In the genomic region with DNA sequence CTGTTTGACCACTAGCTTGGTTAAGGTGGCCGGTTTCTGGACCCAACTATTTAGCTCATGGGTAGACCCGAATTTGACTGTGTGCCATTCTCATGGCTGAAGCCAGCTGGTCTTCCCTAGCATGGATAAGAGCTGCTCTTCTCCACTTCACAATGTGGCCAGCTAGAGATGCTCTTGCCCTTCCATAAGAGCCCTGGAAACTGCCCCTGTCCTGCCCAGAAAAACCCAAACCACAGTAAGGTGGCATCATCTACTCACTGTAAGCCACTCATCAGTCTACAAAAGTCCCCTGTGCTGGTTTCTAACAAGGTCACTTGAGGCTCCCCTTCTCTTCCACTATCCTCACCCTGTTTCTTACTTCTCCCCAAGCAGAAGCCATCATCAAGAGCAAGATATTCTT, we compare ENCODE assay signal across 19 cellular contexts.
"Had no signal": no experiment of that assay in that cellular context is flagged by ENCODE, and none has a peak within 500 bp of the region (broad histone marks: within the 10 kb centered on the region; RNA-seq: fewer than 3 reads in every experiment).

No MANE protein-coding gene starts in this region.

- H3K27ac ChIP-seq: breast epithelium, colonic mucosa, epithelial cell of prostate, lower lobe of right lung, spleen, tibial artery had no signal

- H3K27me3 ChIP-seq: breast epithelium, colonic mucosa, tibial artery had no signal

- H3K9me3 ChIP-seq: colonic mucosa had no signal

- DNase-seq: activated CD4-positive, alpha-beta memory T cell treated with anti-CD3 and anti-CD28 coated beads, Interleukin-2, amount 10 ng/mL, durations not matched to agents 7 days and 5 days; activated CD4-positive, alpha-beta T cell treated with anti-CD3 and anti-CD28 coated beads, Interleukin-2, amount 10 ng/mL, durations not matched to agents 24 days and 14 days; activated effector memory CD4-positive, alpha-beta T cell treated with Interleukin-2 at 50 U/mL for 16 hours; activated naive CD4-positive, alpha-beta T cell treated with anti-CD3 and anti-CD28 coated beads for 36 hours; activated naive CD8-positive, alpha-beta T cell treated with anti-CD3 and anti-CD28 coated beads, Interleukin-2, amount 10 ng/mL, durations not matched to agents 7 days and 5 days; activated T-cell treated with anti-CD3 and anti-CD28 coated beads, Interleukin-2, amount 50 U/mL, for 72 hours; amniotic stem cell; colonic mucosa; kidney; lower lobe of right lung; naive thymus-derived CD4-positive, alpha-beta T cell; occipital lobe; retina; spleen; T1000; tibial artery had no signal

- H3K4me1 ChIP-seq: breast epithelium, colonic mucosa, lower lobe of right lung, spleen, tibial artery had no signal

- H3K4me3 ChIP-seq: breast epithelium, colonic mucosa, lower lobe of right lung, spleen, tibial artery had no signal

- H3K36me3 ChIP-seq: breast epithelium, colonic mucosa, lower lobe of right lung, spleen, tibial artery had no signal

- ATAC-seq: activated T-cell treated with anti-CD3 and anti-CD28 coated beads, Interleukin-2, amount 50 U/mL, for 72 hours; left lobe of liver; lower lobe of right lung; naive thymus-derived CD4-positive, alpha-beta T cell had no signal
